1 cellular context compared by ENCODE assay signal in genomic region chr20:1392693-1393506, GRCh38.
TF ChIP-seq lines count a peak whose summit lies in the region.

FKBP1A (minus strand) TSS chr20:1393054; CDS start chr20:1392998, 56 bp downstream.

TF ChIP-seq in HepG2, 621 proteins besides CTCF, POLR2A, EP300 and RAD21 (continued from another document and continues in another):
- TF ChIP-seq ZNF281 (CRISPR knock-in tag; IDR thresholded peaks at IDR 0.05; ENCODE audit: borderline replicate concordance) (0 out of 2 replicates have a peak, but pooled peaks have one; percentile 4), ZSCAN30 (CRISPR knock-in tag; IDR thresholded peaks at IDR 0.05) (no peak), SALL1 (CRISPR knock-in tag; IDR thresholded peaks at IDR 0.05) (peak; percentile 81; the same call in 1 of the 2 replicates), IKZF4 (CRISPR knock-in tag; IDR thresholded peaks at IDR 0.05; ENCODE audit: borderline replicate concordance, low read depth, not compliant biosample characterization) (peak; percentile 91), ZNF788 (CRISPR knock-in tag; IDR thresholded peaks at IDR 0.05; ENCODE audit: borderline replicate concordance) (peak; percentile 90), ZSCAN21 (CRISPR knock-in tag; IDR thresholded peaks at IDR 0.05; ENCODE audit: borderline replicate concordance) (peak; percentile 85; the same call in 1 of the 2 replicates), ZMYM2 (CRISPR knock-in tag; IDR thresholded peaks at IDR 0.05) (no peak), ZNF629 (CRISPR knock-in tag; conservative IDR thresholded peaks at IDR 0.05) (no peak), YEATS2 (CRISPR knock-in tag; IDR thresholded peaks at IDR 0.05; ENCODE audit: borderline replicate concordance) (peak; percentile 96), AGO2 (optimal IDR thresholded peaks at IDR 0.05; ENCODE audit: low read depth, low read length) (peak; percentile 77), HIC2 (CRISPR knock-in tag; IDR thresholded peaks at IDR 0.05; ENCODE audit: low read depth) (no peak), ZNF207 (IDR thresholded peaks at IDR 0.05; ENCODE audit: borderline replicate concordance) (no peak), MBD4 (IDR thresholded peaks at IDR 0.05; ENCODE audit: borderline replicate concordance, low read length) (no peak), ZNF180 (CRISPR knock-in tag; IDR thresholded peaks at IDR 0.05; ENCODE audit: borderline replicate concordance, low read depth) (no peak), ETV5 (CRISPR knock-in tag; IDR thresholded peaks at IDR 0.05; ENCODE audit: borderline replicate concordance) (peak; percentile 100), ATAD3A (CRISPR knock-in tag; IDR thresholded peaks at IDR 0.05) (peak; percentile 70; the same call in 1 of the 2 replicates), ZNF230 (CRISPR knock-in tag; IDR thresholded peaks at IDR 0.05) (peak; percentile 96), JDP2 (CRISPR knock-in tag; IDR thresholded peaks at IDR 0.05; ENCODE audit: borderline replicate concordance) (no peak), ZFP90 (CRISPR knock-in tag; IDR thresholded peaks at IDR 0.05; ENCODE audit: borderline replicate concordance) (peak; percentile 40; the same call in 1 of the 2 replicates), STAG1 (CRISPR knock-in tag; IDR thresholded peaks at IDR 0.05) (0 out of 2 replicates have a peak, but pooled peaks have one; percentile 2), YEATS4 (CRISPR knock-in tag; IDR thresholded peaks at IDR 0.05; ENCODE audit: borderline replicate concordance) (peak; percentile 84), ZFP37 (CRISPR knock-in tag; IDR thresholded peaks at IDR 0.05; ENCODE audit: borderline replicate concordance) (no peak), NONO (IDR thresholded peaks at IDR 0.05) (no peak), NONO (CRISPR knock-in tag; conservative IDR thresholded peaks at IDR 0.05) (peak; percentile 88), PBX2 (CRISPR knock-in tag; IDR thresholded peaks at IDR 0.05) (no peak), ATF6 (CRISPR knock-in tag; conservative IDR thresholded peaks at IDR 0.05) (peak; percentile 87; the same call in 1 of the 2 replicates), ZNF878 (CRISPR knock-in tag; IDR thresholded peaks at IDR 0.05) (no peak), ZMAT3 (CRISPR knock-in tag; conservative IDR thresholded peaks at IDR 0.05) (peak; percentile 91), ZNF296 (CRISPR knock-in tag; conservative IDR thresholded peaks at IDR 0.05) (no peak), ZNF747 (CRISPR knock-in tag; IDR thresholded peaks at IDR 0.05; ENCODE audit: borderline replicate concordance) (peak; percentile 44; the same call in 1 of the 2 replicates), ZSCAN20 (CRISPR knock-in tag; IDR thresholded peaks at IDR 0.05; ENCODE audit: borderline replicate concordance) (0 out of 2 replicates have a peak, but pooled peaks have one; percentile 20), ZNF451 (CRISPR knock-in tag; IDR thresholded peaks at IDR 0.05) (0 out of 2 replicates have a peak, but pooled peaks have one; percentile 29), ZNF121 (CRISPR knock-in tag; IDR thresholded peaks at IDR 0.05) (peak; percentile 47; the same call in 1 of the 2 replicates), ZNF777 (CRISPR knock-in tag; IDR thresholded peaks at IDR 0.05) (no peak), ZNF101 (CRISPR knock-in tag; IDR thresholded peaks at IDR 0.05; ENCODE audit: borderline replicate concordance, low read depth) (no peak), MYPOP (CRISPR knock-in tag; IDR thresholded peaks at IDR 0.05) (peak; percentile 84)
- TF ChIP-seq, protein P1, sequence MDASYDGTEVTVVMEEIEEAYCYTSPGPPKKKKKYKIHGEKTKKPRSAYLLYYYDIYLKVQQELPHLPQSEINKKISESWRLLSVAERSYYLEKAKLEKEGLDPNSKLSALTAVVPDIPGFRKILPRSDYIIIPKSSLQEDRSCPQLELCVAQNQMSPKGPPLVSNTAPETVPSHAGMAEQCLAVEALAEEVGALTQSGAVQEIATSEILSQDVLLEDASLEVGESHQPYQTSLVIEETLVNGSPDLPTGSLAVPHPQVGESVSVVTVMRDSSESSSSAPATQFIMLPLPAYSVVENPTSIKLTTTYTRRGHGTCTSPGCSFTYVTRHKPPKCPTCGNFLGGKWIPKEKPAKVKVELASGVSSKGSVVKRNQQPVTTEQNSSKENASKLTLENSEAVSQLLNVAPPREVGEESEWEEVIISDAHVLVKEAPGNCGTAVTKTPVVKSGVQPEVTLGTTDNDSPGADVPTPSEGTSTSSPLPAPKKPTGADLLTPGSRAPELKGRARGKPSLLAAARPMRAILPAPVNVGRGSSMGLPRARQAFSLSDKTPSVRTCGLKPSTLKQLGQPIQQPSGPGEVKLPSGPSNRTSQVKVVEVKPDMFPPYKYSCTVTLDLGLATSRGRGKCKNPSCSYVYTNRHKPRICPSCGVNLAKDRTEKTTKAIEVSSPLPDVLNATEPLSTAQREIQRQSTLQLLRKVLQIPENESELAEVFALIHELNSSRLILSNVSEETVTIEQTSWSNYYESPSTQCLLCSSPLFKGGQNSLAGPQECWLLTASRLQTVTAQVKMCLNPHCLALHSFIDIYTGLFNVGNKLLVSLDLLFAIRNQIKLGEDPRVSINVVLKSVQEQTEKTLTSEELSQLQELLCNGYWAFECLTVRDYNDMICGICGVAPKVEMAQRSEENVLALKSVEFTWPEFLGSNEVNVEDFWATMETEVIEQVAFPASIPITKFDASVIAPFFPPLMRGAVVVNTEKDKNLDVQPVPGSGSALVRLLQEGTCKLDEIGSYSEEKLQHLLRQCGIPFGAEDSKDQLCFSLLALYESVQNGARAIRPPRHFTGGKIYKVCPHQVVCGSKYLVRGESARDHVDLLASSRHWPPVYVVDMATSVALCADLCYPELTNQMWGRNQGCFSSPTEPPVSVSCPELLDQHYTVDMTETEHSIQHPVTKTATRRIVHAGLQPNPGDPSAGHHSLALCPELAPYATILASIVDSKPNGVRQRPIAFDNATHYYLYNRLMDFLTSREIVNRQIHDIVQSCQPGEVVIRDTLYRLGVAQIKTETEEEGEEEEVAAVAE (CRISPR knock-in tag; IDR thresholded peaks at IDR 0.05; ENCODE audit: borderline replicate concordance): peak; percentile 68; the same call in 1 of the 2 replicates
- TF ChIP-seq, protein P2, sequence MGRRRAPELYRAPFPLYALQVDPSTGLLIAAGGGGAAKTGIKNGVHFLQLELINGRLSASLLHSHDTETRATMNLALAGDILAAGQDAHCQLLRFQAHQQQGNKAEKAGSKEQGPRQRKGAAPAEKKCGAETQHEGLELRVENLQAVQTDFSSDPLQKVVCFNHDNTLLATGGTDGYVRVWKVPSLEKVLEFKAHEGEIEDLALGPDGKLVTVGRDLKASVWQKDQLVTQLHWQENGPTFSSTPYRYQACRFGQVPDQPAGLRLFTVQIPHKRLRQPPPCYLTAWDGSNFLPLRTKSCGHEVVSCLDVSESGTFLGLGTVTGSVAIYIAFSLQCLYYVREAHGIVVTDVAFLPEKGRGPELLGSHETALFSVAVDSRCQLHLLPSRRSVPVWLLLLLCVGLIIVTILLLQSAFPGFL (CRISPR knock-in tag; IDR thresholded peaks at IDR 0.05): no peak
- TF ChIP-seq, protein P3, sequence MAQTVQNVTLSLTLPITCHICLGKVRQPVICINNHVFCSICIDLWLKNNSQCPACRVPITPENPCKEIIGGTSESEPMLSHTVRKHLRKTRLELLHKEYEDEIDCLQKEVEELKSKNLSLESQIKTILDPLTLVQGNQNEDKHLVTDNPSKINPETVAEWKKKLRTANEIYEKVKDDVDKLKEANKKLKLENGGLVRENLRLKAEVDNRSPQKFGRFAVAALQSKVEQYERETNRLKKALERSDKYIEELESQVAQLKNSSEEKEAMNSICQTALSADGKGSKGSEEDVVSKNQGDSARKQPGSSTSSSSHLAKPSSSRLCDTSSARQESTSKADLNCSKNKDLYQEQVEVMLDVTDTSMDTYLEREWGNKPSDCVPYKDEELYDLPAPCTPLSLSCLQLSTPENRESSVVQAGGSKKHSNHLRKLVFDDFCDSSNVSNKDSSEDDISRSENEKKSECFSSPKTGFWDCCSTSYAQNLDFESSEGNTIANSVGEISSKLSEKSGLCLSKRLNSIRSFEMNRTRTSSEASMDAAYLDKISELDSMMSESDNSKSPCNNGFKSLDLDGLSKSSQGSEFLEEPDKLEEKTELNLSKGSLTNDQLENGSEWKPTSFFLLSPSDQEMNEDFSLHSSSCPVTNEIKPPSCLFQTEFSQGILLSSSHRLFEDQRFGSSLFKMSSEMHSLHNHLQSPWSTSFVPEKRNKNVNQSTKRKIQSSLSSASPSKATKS (CRISPR knock-in tag; IDR thresholded peaks at IDR 0.05): no peak
- TF ChIP-seq, protein P4, sequence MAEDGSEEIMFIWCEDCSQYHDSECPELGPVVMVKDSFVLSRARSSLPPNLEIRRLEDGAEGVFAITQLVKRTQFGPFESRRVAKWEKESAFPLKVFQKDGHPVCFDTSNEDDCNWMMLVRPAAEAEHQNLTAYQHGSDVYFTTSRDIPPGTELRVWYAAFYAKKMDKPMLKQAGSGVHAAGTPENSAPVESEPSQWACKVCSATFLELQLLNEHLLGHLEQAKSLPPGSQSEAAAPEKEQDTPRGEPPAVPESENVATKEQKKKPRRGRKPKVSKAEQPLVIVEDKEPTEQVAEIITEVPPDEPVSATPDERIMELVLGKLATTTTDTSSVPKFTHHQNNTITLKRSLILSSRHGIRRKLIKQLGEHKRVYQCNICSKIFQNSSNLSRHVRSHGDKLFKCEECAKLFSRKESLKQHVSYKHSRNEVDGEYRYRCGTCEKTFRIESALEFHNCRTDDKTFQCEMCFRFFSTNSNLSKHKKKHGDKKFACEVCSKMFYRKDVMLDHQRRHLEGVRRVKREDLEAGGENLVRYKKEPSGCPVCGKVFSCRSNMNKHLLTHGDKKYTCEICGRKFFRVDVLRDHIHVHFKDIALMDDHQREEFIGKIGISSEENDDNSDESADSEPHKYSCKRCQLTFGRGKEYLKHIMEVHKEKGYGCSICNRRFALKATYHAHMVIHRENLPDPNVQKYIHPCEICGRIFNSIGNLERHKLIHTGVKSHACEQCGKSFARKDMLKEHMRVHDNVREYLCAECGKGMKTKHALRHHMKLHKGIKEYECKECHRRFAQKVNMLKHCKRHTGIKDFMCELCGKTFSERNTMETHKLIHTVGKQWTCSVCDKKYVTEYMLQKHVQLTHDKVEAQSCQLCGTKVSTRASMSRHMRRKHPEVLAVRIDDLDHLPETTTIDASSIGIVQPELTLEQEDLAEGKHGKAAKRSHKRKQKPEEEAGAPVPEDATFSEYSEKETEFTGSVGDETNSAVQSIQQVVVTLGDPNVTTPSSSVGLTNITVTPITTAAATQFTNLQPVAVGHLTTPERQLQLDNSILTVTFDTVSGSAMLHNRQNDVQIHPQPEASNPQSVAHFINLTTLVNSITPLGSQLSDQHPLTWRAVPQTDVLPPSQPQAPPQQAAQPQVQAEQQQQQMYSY (CRISPR knock-in tag; IDR thresholded peaks at IDR 0.05): 0 out of 2 replicates have a peak, but pooled peaks have one; percentile 36
